Comparison of ENCODE assay signal across 8 cellular contexts in the genomic region with DNA sequence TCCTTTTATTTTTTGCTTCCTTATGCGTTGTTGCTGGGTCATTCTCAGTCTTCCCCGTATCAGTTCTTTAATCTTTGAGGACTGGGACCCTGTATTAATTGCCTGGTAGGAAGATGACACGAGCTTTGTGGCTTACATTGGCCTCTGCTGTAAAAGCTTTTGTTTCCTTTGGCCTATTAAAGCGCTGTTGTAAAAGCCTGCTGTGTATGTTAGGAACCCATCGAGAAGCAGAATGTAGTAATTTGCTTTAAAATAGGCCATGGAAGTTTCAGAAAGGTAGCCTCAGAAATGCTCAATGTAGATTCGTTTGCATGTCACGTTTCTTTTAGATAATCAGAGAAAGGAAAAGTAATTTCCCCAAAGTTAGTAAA.
DNase-seq lines count a peak whose midpoint lies in the region; ATAC-seq, FAIRE-seq and TF ChIP-seq lines count a peak whose summit lies in the region.

No MANE protein-coding gene starts in this region.

- BruUV-seq in K562 (replicated peaks; lab: Mats Ljungman, UMichigan): TSS peak; percentile 94

- H3K9ac ChIP-seq in K562 (ENCODE audit: insufficient read depth in 1 of 2, low read depth in 2 of 2, low read length in 2 of 2): peak overlapping the region; percentile 87 to 98; a peak in 3 of 4 replicates

- peak overlapping the region; percentile 98 for H2AFZ ChIP-seq in K562 (ENCODE audit: low read depth, low read length)

- H3K79me2 ChIP-seq in K562 (ENCODE audit: control insufficient read depth, insufficient read depth, low read length): no peaks in the 10 kb centered on the region

- H3K4me2 ChIP-seq in K562 (ENCODE audit: insufficient read depth, low read length): peak overlapping the region; percentile 84

- no peak for TF ChIP-seq EP300 in K562 (IDR thresholded peaks at IDR 0.05; ENCODE audit: low read length)

- DNase-seq in NCI-H1105 treated with DMSO at 0.1 percent for 48 hours (lab: John Stamatoyannopoulos, UW) (peak; percentile 59), NCI-H1105 (lab: John Stamatoyannopoulos, UW) (no peak), K562 (ENCODE audit: extremely low read depth in 1 of 4, low spot score in 3 of 4) (no peak), lower leg skin (ENCODE audit: low spot score in 2 of 2) (no peak), NCI-H510A treated with DMSO at 0.1 percent for 48 hours (lab: John Stamatoyannopoulos, UW) (no peak)

- intact Hi-C loops in K562 (cut with micrococcal nuclease) (loop anchor here (2.0 to 10.0 kb wide), 5 partner anchors 51 to 956 kb away; partner anchors contain the start of gene PDS5B), lower leg skin (cut with DNase I; ENCODE audit: low total_unique reads) (loop anchor here (5.0 kb wide), 1 partner anchor 956 kb away; the partner anchor contains the start of gene PDS5B)

- H3K27me3 ChIP-seq in K562 (ENCODE audit: control insufficient read depth in 2 of 2, insufficient read depth in 2 of 2, low read length in 2 of 2): no peaks in the 10 kb centered on the region

- no peak for TF ChIP-seq RAD21 in K562 (CRISPR knock-in tag; conservative IDR thresholded peaks at IDR 0.05 in 1 of 2, IDR thresholded peaks at IDR 0.05 in 1 of 2)

- H3K4me3 ChIP-seq in K562: peak overlapping the region; percentile 56
- peak overlapping the region; percentile 17 for H3K4me3 ChIP-seq in lower leg skin (ENCODE audit: low read depth, poor library complexity, severe bottlenecking)
- H3K4me3 ChIP-seq in urinary bladder (ENCODE audit: low read depth, low read length): peak overlapping the region; percentile 45

- TF ChIP-seq CTCF in K562 (IDR thresholded peaks at IDR 0.05 in 2 of 3, conservative IDR thresholded peaks at IDR 0.05 in 1 of 3; ENCODE audit: insufficient read depth in 2 of 3, low read depth in 1 of 3, low read length in 3 of 3): no peak
- TF ChIP-seq CTCF in lower leg skin (IDR thresholded peaks at IDR 0.05): no peak

- H3K9me1 ChIP-seq in K562 (ENCODE audit: control insufficient read depth, insufficient read depth, low read length): no peaks in the 10 kb centered on the region

- CTCF ChIA-PET in K562 (lab: Yijun Ruan, JAX; ENCODE audit: low intra/inter-chr PET ratio): no interaction called here

- no peaks in the 10 kb centered on the region; the same call in 1 of the 2 replicates for H3K9me3 ChIP-seq in K562 (replicated peaks; ENCODE audit: control insufficient read depth, insufficient read depth, low read depth, low read length)

- H3K4me1 ChIP-seq in K562 (replicated peaks in 1 of 2; ENCODE audit: control insufficient read depth in 2 of 2, insufficient read depth in 2 of 2, low read length in 2 of 2) (peaks cover 0 to 12% of the 10 kb centered on the region in 2 experiments; a peak in 2 of 5 replicates), urinary bladder (ENCODE audit: insufficient read depth) (no peaks in the 10 kb centered on the region)

- 7% methylated on average over 7 of the region's 7 CpGs for WGBS in K562 (ENCODE audit: insufficient coverage, low coverage, missing lambda C conversion rate)
- 1 to 2% methylated on average over 7 of the region's 7 CpGs for WGBS in lower leg skin, 2 donors
- 2% methylated on average over 7 of the region's 7 CpGs for WGBS in urinary bladder

- H3K36me3 ChIP-seq in K562 (ENCODE audit: control insufficient read depth, insufficient read depth, low read length) (no peaks in the 10 kb centered on the region), urinary bladder (ENCODE audit: insufficient read depth) (no peaks in the 10 kb centered on the region)

- no peaks in the 10 kb centered on the region for H4K20me1 ChIP-seq in K562 (replicated peaks; ENCODE audit: control insufficient read depth, insufficient read depth, low read length)

- in situ Hi-C loops in K562 (cut with MboI): no loop called here

- ATAC-seq in HG03135 (IDR thresholded peaks at IDR 0.05; ENCODE audit: unreplicated experiment) (peak; percentile 8), K562 (no peak), HG03442 (IDR thresholded peaks at IDR 0.05; ENCODE audit: unreplicated experiment) (no peak)

- TF ChIP-seq POLR2A in K562 (conservative IDR thresholded peaks at IDR 0.05) (no peak; the same call in none of the 2 replicates), lower leg skin (IDR thresholded peaks at IDR 0.05) (no peak)

- no peak for FAIRE-seq in K562 (lab: Jason Lieb, UNC)

- H3K27ac ChIP-seq in K562 (ENCODE audit: extremely low read depth, low read depth, low read length) (peak overlapping the region; percentile 100), urinary bladder (ENCODE audit: low read depth) (peak overlapping the region; percentile 99)

- POLR2A ChIA-PET in K562 (lab: Yijun Ruan, JAX): interaction anchor here (0.6 to 1.3 kb wide), 6 partner anchors 13 to 1578 kb away, joined by 3 to 4 read pairs (median 3); partner anchors contain the start of gene RFC3

TF ChIP-seq in K562, 482 proteins besides CTCF, POLR2A, EP300 and RAD21 (continues in another document):
- TF ChIP-seq, protein P1, sequence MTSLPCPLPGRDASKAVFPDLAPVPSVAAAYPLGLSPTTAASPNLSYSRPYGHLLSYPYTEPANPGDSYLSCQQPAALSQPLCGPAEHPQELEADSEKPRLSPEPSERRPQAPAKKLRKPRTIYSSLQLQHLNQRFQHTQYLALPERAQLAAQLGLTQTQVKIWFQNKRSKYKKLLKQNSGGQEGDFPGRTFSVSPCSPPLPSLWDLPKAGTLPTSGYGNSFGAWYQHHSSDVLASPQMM (CRISPR knock-in tag; IDR thresholded peaks at IDR 0.05): no peak
- TF ChIP-seq POLR2B (IDR thresholded peaks at IDR 0.05; ENCODE audit: low read depth, partially characterized antibody) (peak; percentile 52), RNF2 (IDR thresholded peaks at IDR 0.05) (no peak), TAF9B (IDR thresholded peaks at IDR 0.05; ENCODE audit: partially characterized antibody) (peak; percentile 13), MAFF (IDR thresholded peaks at IDR 0.05; ENCODE audit: low read length) (no peak), SUPT5H (IDR thresholded peaks at IDR 0.05) (peak; percentile 44; the same call in 1 of the 2 replicates), XRCC5 (IDR thresholded peaks at IDR 0.05; ENCODE audit: low read depth, low read length) (no peak), STAT5A (IDR thresholded peaks at IDR 0.05; ENCODE audit: borderline replicate concordance, low read length) (no peak), ZNF146 (CRISPR knock-in tag; IDR thresholded peaks at IDR 0.05; ENCODE audit: unreplicated experiment) (no peak), TEAD4 (IDR thresholded peaks at IDR 0.05; ENCODE audit: low read length) (0 out of 2 replicates have a peak, but pooled peaks have one; percentile 4), TEAD4 (CRISPR knock-in tag; IDR thresholded peaks at IDR 0.05; ENCODE audit: borderline replicate concordance) (no peak), ZNF444 (CRISPR knock-in tag; IDR thresholded peaks at IDR 0.05) (no peak), SP2 (IDR thresholded peaks at IDR 0.05; ENCODE audit: extremely low read depth, low read depth, low read length, poor library complexity, severe bottlenecking) (no peak), GTF2E2 (tag; IDR thresholded peaks at IDR 0.05) (peak; percentile 50; the same call in 1 of the 2 replicates), FOXJ3 (CRISPR knock-in tag; IDR thresholded peaks at IDR 0.05) (no peak), POLR2H (tag; IDR thresholded peaks at IDR 0.05; ENCODE audit: low read depth) (peak; percentile 78; the same call in 1 of the 2 replicates), MCM2 (IDR thresholded peaks at IDR 0.05; ENCODE audit: low read depth) (no peak), PHF8 (IDR thresholded peaks at IDR 0.05; ENCODE audit: borderline replicate concordance, low read length) (peak; percentile 52), ZNF764 (CRISPR knock-in tag; IDR thresholded peaks at IDR 0.05; ENCODE audit: low read depth) (no peak), SREBF2 (CRISPR knock-in tag; IDR thresholded peaks at IDR 0.05) (no peak), NFRKB (IDR thresholded peaks at IDR 0.05; ENCODE audit: low read depth) (peak; percentile 90; the same call in 1 of the 2 replicates), TAF7 (tag; IDR thresholded peaks at IDR 0.05) (peak; percentile 73), BRD4 (IDR thresholded peaks at IDR 0.05) (peak; percentile 54; the same call in 1 of the 2 replicates)
- TF ChIP-seq, protein P2, sequence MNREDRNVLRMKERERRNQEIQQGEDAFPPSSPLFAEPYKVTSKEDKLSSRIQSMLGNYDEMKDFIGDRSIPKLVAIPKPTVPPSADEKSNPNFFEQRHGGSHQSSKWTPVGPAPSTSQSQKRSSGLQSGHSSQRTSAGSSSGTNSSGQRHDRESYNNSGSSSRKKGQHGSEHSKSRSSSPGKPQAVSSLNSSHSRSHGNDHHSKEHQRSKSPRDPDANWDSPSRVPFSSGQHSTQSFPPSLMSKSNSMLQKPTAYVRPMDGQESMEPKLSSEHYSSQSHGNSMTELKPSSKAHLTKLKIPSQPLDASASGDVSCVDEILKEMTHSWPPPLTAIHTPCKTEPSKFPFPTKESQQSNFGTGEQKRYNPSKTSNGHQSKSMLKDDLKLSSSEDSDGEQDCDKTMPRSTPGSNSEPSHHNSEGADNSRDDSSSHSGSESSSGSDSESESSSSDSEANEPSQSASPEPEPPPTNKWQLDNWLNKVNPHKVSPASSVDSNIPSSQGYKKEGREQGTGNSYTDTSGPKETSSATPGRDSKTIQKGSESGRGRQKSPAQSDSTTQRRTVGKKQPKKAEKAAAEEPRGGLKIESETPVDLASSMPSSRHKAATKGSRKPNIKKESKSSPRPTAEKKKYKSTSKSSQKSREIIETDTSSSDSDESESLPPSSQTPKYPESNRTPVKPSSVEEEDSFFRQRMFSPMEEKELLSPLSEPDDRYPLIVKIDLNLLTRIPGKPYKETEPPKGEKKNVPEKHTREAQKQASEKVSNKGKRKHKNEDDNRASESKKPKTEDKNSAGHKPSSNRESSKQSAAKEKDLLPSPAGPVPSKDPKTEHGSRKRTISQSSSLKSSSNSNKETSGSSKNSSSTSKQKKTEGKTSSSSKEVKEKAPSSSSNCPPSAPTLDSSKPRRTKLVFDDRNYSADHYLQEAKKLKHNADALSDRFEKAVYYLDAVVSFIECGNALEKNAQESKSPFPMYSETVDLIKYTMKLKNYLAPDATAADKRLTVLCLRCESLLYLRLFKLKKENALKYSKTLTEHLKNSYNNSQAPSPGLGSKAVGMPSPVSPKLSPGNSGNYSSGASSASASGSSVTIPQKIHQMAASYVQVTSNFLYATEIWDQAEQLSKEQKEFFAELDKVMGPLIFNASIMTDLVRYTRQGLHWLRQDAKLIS (CRISPR knock-in tag; IDR thresholded peaks at IDR 0.05): peak; percentile 17; the same call in 1 of the 2 replicates
